In the genomic region with DNA sequence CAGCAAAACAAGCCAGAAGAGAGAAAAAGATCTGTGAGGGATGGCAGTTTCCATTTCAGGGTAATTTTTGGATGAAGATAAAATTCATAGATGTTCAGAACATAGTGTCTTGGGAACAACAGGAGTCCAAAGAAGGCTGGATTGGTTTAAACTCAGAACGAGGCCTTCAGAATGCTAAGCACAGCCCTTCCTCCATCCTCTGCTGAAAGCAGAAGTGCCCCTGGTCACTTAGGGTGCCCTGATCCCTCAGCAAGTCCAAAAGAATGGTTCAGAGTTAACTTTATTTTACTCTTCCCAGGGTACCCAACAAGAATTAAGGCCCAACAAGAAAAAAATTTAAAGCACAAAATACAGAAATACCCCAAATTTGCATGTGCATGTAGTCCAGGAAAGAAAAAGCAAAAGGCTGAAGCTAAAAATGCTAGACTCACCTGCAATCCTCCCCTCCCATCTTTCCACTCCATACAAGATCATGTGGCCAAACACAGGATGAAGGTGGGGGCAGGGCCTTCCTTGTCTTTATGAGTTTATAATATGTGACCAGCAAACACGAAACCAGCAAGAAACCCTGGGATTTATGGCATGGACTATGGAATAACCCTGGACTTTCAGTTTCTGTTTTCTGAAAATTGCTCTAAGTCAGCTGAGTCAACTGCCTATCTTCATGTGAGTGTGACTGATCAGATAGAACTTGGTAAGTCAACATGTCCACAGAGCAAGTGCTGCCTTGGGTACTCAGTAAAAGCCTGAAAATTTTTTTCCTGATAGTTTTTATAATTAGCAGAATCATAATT, we compare ENCODE assay signal across 11 cellular contexts. TPM values are rescaled to one million over a fixed set of nuclear protein-coding genes. Genes with fewer than 3 reads are reported as not detected.
A peak's percentile ranks its signal among the peaks of the same experiment; 100 is the strongest.
DNase-seq lines count a peak whose midpoint lies in the region; ATAC-seq and TF ChIP-seq lines count a peak whose summit lies in the region.
"Had no signal": no experiment of that assay in that cellular context is flagged by ENCODE, and none has a peak within 500 bp of the region (broad histone marks: within the 10 kb centered on the region; RNA-seq: fewer than 3 reads in every experiment).

No MANE protein-coding gene starts in this region.

- WGBS in liver: 42% methylated on average over 2 of the region's 2 CpGs

- H3K36me3 Mint-ChIP-seq in activated CD4-positive, alpha-beta T cell treated with anti-CD3 and anti-CD28 coated beads for 36 hours (ENCODE audit: low read depth): peaks cover 81% of the 10 kb centered on the region
- H3K36me3 Mint-ChIP-seq in chondrocyte (ENCODE audit: low read depth): peaks cover 42% of the 10 kb centered on the region
- peaks cover 82% of the 10 kb centered on the region for H3K36me3 Mint-ChIP-seq in stimulated activated memory B cell treated with anti-CD40 and anti-IgM and Interleukin-4, amounts not matched to agents 10 μg/mL and 1 μg/mL and 100 μg/mL, for 72 hours

- H3K4me3 ChIP-seq in liver (ENCODE audit: low read depth in 1 of 3, low read length in 3 of 3): no peak overlapping the region

- no peaks in the 10 kb centered on the region for H3K27me3 ChIP-seq in liver (ENCODE audit: control insufficient read depth in 4 of 4, insufficient read depth in 4 of 4, low read length in 3 of 4)

- H3K27ac Mint-ChIP-seq in activated CD4-positive, alpha-beta T cell treated with anti-CD3 and anti-CD28 coated beads for 36 hours: peak overlapping the region; percentile 34
- peak overlapping the region; percentile 59 for H3K27ac Mint-ChIP-seq in chondrocyte (ENCODE audit: unreplicated experiment)
- peak overlapping the region; percentile 29 for H3K27ac Mint-ChIP-seq in stimulated activated memory B cell treated with anti-CD40 and anti-IgM and Interleukin-4, amounts not matched to agents 10 μg/mL and 1 μg/mL and 100 μg/mL, for 72 hours

- peak; percentile 57 for ATAC-seq in activated CD4-positive, alpha-beta T cell treated with anti-CD3 and anti-CD28 coated beads for 36 hours
- no peak for ATAC-seq in stimulated activated memory B cell treated with anti-CD40 and anti-IgM and Interleukin-4, amounts not matched to agents 10 μg/mL and 1 μg/mL and 100 μg/mL, for 72 hours
- ATAC-seq in GM21515 (IDR thresholded peaks at IDR 0.05; ENCODE audit: unreplicated experiment): no peak

- peak overlapping the region; percentile 61 to 79 for H3K27ac ChIP-seq in liver (ENCODE audit: low read depth in 1 of 2, low read length in 2 of 2)

- H3K27me3 Mint-ChIP-seq in activated CD4-positive, alpha-beta T cell treated with anti-CD3 and anti-CD28 coated beads for 36 hours: no peaks in the 10 kb centered on the region
- H3K27me3 Mint-ChIP-seq in chondrocyte (ENCODE audit: low read depth): no peaks in the 10 kb centered on the region
- no peaks in the 10 kb centered on the region for H3K27me3 Mint-ChIP-seq in stimulated activated memory B cell treated with anti-CD40 and anti-IgM and Interleukin-4, amounts not matched to agents 10 μg/mL and 1 μg/mL and 100 μg/mL, for 72 hours

- H3K9ac ChIP-seq in liver (ENCODE audit: low read depth in 1 of 2, low read length in 2 of 2): no peak overlapping the region

- POLR2A ChIA-PET in activated CD4-positive, alpha-beta T cell treated with anti-CD3 and anti-CD28 coated beads for 36 hours (lab: Charles Lee): no interaction called here
- POLR2A ChIA-PET in HEK293T (lab: Yijun Ruan, JAX): no interaction called here

- TF ChIP-seq CTCF in chondrocyte (IDR thresholded peaks at IDR 0.05) (no peak), liver (IDR thresholded peaks at IDR 0.05; ENCODE audit: low read depth, low read length, missing input control) (no peak)

- no peak for TF ChIP-seq RAD21 in liver (IDR thresholded peaks at IDR 0.05)

- H3K4me3 Mint-ChIP-seq in activated CD4-positive, alpha-beta T cell treated with anti-CD3 and anti-CD28 coated beads for 36 hours: no peak overlapping the region
- no peak overlapping the region for H3K4me3 Mint-ChIP-seq in chondrocyte (ENCODE audit: unreplicated experiment)
- H3K4me3 Mint-ChIP-seq in stimulated activated memory B cell treated with anti-CD40 and anti-IgM and Interleukin-4, amounts not matched to agents 10 μg/mL and 1 μg/mL and 100 μg/mL, for 72 hours: no peak overlapping the region

- H3K9me3 ChIP-seq in liver (ENCODE audit: control insufficient read depth in 4 of 4, low read length in 3 of 4): no peaks in the 10 kb centered on the region

- peaks cover 1 to 37% (median 25%) of the 10 kb centered on the region in 4 donors for H3K36me3 ChIP-seq in liver (ENCODE audit: control insufficient read depth in 4 of 4, insufficient read depth in 3 of 4, low read depth in 1 of 4, low read length in 3 of 4)

- intact Hi-C loops in activated CD4-positive, alpha-beta T cell treated with anti-CD3 and anti-CD28 coated beads for 36 hours (cut with DNase I, micrococcal nuclease): no loop called here

- H3K4me1 Mint-ChIP-seq in activated CD4-positive, alpha-beta T cell treated with anti-CD3 and anti-CD28 coated beads for 36 hours: peaks cover 68% of the 10 kb centered on the region
- H3K4me1 Mint-ChIP-seq in chondrocyte (ENCODE audit: low read depth): no peaks in the 10 kb centered on the region
- H3K4me1 Mint-ChIP-seq in stimulated activated memory B cell treated with anti-CD40 and anti-IgM and Interleukin-4, amounts not matched to agents 10 μg/mL and 1 μg/mL and 100 μg/mL, for 72 hours: peaks cover 41% of the 10 kb centered on the region

- no peaks in the 10 kb centered on the region for H3K9me3 Mint-ChIP-seq in activated CD4-positive, alpha-beta T cell treated with anti-CD3 and anti-CD28 coated beads for 36 hours (ENCODE audit: low read depth)
- no peaks in the 10 kb centered on the region for H3K9me3 Mint-ChIP-seq in chondrocyte (ENCODE audit: low read depth)
- H3K9me3 Mint-ChIP-seq in stimulated activated memory B cell treated with anti-CD40 and anti-IgM and Interleukin-4, amounts not matched to agents 10 μg/mL and 1 μg/mL and 100 μg/mL, for 72 hours: peaks cover 3% of the 10 kb centered on the region

- peaks cover 2 to 8% (median 5%) of the 10 kb centered on the region in 4 donors for H3K4me1 ChIP-seq in liver (ENCODE audit: control insufficient read depth in 4 of 4, insufficient read depth in 4 of 4, low read length in 3 of 4)

- DNase-seq in activated CD4-positive, alpha-beta T cell treated with anti-CD3 and anti-CD28 coated beads for 36 hours: no peak
- DNase-seq in activated CD4-positive, alpha-beta T cell treated with anti-CD3 and anti-CD28 coated beads, Interleukin-2, amount 50 U/mL, for 4 hours: no peak
- no peak for DNase-seq in chondrocyte (ENCODE audit: low spot score)
- no peak for DNase-seq in MV-4-11 (lab: John Stamatoyannopoulos, UW)
- no peak for DNase-seq in HEK293T (ENCODE audit: extremely low spot score)
- DNase-seq: 8988T, NCI-H748 treated with DMSO at 0.1 percent for 48 hours, substantia nigra had no signal

- CTCF ChIA-PET in activated CD4-positive, alpha-beta T cell treated with anti-CD3 and anti-CD28 coated beads for 36 hours (lab: Charles Lee): no interaction called here
- CTCF ChIA-PET in HEK293T (lab: Yijun Ruan, JAX): no interaction called here

TF ChIP-seq in liver, 16 proteins besides CTCF, POLR2A, EP300 and RAD21:
- no peak for TF ChIP-seq TAF1 (conservative IDR thresholded peaks at IDR 0.05)
- peak; percentile 25 to 66 for TF ChIP-seq HNF4A (conservative IDR thresholded peaks at IDR 0.05)
- peak; percentile 35 for TF ChIP-seq SP1 (IDR thresholded peaks at IDR 0.05)
- TF ChIP-seq, protein P1, sequence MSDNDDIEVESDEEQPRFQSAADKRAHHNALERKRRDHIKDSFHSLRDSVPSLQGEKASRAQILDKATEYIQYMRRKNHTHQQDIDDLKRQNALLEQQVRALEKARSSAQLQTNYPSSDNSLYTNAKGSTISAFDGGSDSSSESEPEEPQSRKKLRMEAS (IDR thresholded peaks at IDR 0.05): no peak

TF ChIP-seq in HEK293T, 16 proteins besides CTCF, POLR2A, EP300 and RAD21:
- no peak for TF ChIP-seq NFRKB (IDR thresholded peaks at IDR 0.05)
- no peak for TF ChIP-seq SUZ12 (IDR thresholded peaks at IDR 0.05)
- TF ChIP-seq TARDBP (IDR thresholded peaks at IDR 0.05): no peak
- TF ChIP-seq FOXK2 (IDR thresholded peaks at IDR 0.05): no peak
- TF ChIP-seq ZNF384 (IDR thresholded peaks at IDR 0.05): no peak
- TF ChIP-seq, protein P2, sequence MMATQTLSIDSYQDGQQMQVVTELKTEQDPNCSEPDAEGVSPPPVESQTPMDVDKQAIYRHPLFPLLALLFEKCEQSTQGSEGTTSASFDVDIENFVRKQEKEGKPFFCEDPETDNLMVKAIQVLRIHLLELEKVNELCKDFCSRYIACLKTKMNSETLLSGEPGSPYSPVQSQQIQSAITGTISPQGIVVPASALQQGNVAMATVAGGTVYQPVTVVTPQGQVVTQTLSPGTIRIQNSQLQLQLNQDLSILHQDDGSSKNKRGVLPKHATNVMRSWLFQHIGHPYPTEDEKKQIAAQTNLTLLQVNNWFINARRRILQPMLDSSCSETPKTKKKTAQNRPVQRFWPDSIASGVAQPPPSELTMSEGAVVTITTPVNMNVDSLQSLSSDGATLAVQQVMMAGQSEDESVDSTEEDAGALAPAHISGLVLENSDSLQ (IDR thresholded peaks at IDR 0.05): no peak
- TF ChIP-seq SP1 (IDR thresholded peaks at IDR 0.05): no peak
- TF ChIP-seq BHLHE40 (IDR thresholded peaks at IDR 0.05; ENCODE audit: borderline replicate concordance): no peak
- no peak for TF ChIP-seq ELF4 (IDR thresholded peaks at IDR 0.05)

RNA-seq across cellular contexts. Expression of a gene that starts 21.2 kb away (rescaled TPM):
- total RNA-seq in activated CD4-positive, alpha-beta T cell treated with anti-CD3 and anti-CD28 coated beads for 36 hours: 100 to 1,000 TPM in 1 of 2 experiments, 10 to 100 TPM in 1; 93.6 to 136 TPM
- total RNA-seq in chondrocyte (78.2 to 94.1 TPM (median 83.8 TPM) in 3 replicates), liver (10 to 100 TPM; 18.9 to 27.0 TPM)
- polyA plus RNA-seq in liver: 10 to 100 TPM; 14.8 TPM
